Comparison of ENCODE assay signal across 1 cellular context in the genomic region with DNA sequence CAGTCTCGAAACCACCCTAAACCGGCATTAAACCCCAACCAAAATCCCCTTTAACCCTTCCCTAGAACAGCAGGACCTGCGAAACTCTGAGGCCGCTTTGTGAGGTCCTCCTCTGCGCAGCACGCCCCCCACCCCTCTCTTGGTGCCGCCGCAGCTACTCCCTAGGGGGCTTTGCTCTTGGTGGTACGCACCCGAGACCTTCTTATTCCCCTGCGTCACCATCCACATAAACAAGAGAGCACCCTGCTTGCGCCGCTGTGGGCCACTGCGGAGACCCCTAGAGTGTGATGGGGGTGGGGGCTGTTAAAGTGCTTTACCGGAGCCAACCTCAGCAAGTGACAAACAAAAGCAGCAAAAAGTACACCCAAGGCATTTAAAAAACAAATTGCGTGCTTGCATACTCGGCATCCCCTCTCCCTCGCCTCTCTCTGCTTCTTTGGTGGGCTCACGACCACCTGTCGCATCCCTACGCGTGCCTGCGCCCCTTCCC.
TF ChIP-seq lines count a peak whose summit lies in the region.

No MANE protein-coding gene starts in this region.

TF ChIP-seq in A549, 52 proteins besides CTCF, POLR2A, EP300 and RAD21 (continued from another document):
- TF ChIP-seq, protein P1, sequence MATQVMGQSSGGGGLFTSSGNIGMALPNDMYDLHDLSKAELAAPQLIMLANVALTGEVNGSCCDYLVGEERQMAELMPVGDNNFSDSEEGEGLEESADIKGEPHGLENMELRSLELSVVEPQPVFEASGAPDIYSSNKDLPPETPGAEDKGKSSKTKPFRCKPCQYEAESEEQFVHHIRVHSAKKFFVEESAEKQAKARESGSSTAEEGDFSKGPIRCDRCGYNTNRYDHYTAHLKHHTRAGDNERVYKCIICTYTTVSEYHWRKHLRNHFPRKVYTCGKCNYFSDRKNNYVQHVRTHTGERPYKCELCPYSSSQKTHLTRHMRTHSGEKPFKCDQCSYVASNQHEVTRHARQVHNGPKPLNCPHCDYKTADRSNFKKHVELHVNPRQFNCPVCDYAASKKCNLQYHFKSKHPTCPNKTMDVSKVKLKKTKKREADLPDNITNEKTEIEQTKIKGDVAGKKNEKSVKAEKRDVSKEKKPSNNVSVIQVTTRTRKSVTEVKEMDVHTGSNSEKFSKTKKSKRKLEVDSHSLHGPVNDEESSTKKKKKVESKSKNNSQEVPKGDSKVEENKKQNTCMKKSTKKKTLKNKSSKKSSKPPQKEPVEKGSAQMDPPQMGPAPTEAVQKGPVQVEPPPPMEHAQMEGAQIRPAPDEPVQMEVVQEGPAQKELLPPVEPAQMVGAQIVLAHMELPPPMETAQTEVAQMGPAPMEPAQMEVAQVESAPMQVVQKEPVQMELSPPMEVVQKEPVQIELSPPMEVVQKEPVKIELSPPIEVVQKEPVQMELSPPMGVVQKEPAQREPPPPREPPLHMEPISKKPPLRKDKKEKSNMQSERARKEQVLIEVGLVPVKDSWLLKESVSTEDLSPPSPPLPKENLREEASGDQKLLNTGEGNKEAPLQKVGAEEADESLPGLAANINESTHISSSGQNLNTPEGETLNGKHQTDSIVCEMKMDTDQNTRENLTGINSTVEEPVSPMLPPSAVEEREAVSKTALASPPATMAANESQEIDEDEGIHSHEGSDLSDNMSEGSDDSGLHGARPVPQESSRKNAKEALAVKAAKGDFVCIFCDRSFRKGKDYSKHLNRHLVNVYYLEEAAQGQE (IDR thresholded peaks at IDR 0.05) = no peak
- TF ChIP-seq HOXB13 (CRISPR knock-in tag; IDR thresholded peaks at IDR 0.05; ENCODE audit: low read depth) = no peak
- TF ChIP-seq TFCP2L1 (CRISPR knock-in tag; IDR thresholded peaks at IDR 0.05) = no peak
- no peak for TF ChIP-seq CBX8 (IDR thresholded peaks at IDR 0.05)
- no peak for TF ChIP-seq ESRRA (IDR thresholded peaks at IDR 0.05; ENCODE audit: borderline replicate concordance, low read length)
- TF ChIP-seq GATA3 (IDR thresholded peaks at IDR 0.05; ENCODE audit: borderline replicate concordance) = no peak
